ENCODE assay signal across 7 cellular contexts in the genomic region with DNA sequence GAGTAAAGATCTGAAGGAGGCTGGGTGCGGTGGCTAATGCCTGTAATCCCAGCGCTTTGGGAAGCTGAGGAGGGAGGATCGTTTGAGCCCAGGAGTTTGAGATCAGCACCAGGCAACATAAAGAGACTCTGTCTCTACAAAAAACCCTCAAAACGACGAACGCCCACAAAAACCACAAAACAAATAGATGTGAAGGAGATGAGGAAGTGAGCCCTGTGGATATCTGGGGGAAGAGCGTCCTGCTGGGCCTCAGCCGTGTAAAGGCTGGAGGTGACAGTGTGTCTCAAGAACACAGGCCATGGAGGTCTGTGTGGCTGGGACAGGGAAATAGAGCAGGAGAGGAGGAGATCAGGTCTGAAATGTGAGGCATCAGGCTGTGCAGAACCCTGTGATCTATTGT.
A peak's percentile ranks its signal among the peaks of the same experiment; 100 is the strongest.
DNase-seq lines count a peak whose midpoint lies in the region; ATAC-seq lines count a peak whose summit lies in the region.

No MANE protein-coding gene starts in this region.

- peaks cover 8% of the 10 kb centered on the region for H3K36me3 Mint-ChIP-seq in central memory CD8-positive, alpha-beta T cell (ENCODE audit: insufficient read depth)

- peak overlapping the region; percentile 33 for H3K27ac Mint-ChIP-seq in central memory CD8-positive, alpha-beta T cell (ENCODE audit: low read depth)

- no peak overlapping the region for H3K4me3 Mint-ChIP-seq in central memory CD8-positive, alpha-beta T cell

- ATAC-seq in GM18868 (IDR thresholded peaks at IDR 0.05; ENCODE audit: unreplicated experiment) (peak; percentile 99), HG02610 (IDR thresholded peaks at IDR 0.05; ENCODE audit: unreplicated experiment) (peak; percentile 88)
- peak; percentile 14 for ATAC-seq in central memory CD8-positive, alpha-beta T cell (replicated peaks; ENCODE audit: extremely low read depth, poor library complexity, severe bottlenecking)

- H3K4me1 Mint-ChIP-seq in central memory CD8-positive, alpha-beta T cell: peaks cover 26% of the 10 kb centered on the region

- H3K9me3 Mint-ChIP-seq in central memory CD8-positive, alpha-beta T cell: no peaks in the 10 kb centered on the region

- DNase-seq in MV-4-11 (lab: John Stamatoyannopoulos, UW) (peak; percentile 94), AG08396 (ENCODE audit: low spot score) (no peak), NCI-H748 treated with DMSO at 0.1 percent for 48 hours (lab: John Stamatoyannopoulos, UW) (no peak), NCI-H82 treated with DMSO at 0.1 percent for 48 hours (lab: John Stamatoyannopoulos, UW; ENCODE audit: unreplicated experiment) (no peak)
- DNase-seq in central memory CD8-positive, alpha-beta T cell (ENCODE audit: low spot score in 2 of 2): no peak

- no peaks in the 10 kb centered on the region for H3K27me3 Mint-ChIP-seq in central memory CD8-positive, alpha-beta T cell

Comparison
In these comparisons a context has a peak if more than half of its experiments do, and no peak if none do; other contexts are left out.
1. ATAC-seq: peak in every context shown above with its lines; median percentile 99 in GM18868; 88 in HG02610; 14 in central memory CD8-positive, alpha-beta T cell.